1 cellular context compared by ENCODE assay signal in the genomic region with DNA sequence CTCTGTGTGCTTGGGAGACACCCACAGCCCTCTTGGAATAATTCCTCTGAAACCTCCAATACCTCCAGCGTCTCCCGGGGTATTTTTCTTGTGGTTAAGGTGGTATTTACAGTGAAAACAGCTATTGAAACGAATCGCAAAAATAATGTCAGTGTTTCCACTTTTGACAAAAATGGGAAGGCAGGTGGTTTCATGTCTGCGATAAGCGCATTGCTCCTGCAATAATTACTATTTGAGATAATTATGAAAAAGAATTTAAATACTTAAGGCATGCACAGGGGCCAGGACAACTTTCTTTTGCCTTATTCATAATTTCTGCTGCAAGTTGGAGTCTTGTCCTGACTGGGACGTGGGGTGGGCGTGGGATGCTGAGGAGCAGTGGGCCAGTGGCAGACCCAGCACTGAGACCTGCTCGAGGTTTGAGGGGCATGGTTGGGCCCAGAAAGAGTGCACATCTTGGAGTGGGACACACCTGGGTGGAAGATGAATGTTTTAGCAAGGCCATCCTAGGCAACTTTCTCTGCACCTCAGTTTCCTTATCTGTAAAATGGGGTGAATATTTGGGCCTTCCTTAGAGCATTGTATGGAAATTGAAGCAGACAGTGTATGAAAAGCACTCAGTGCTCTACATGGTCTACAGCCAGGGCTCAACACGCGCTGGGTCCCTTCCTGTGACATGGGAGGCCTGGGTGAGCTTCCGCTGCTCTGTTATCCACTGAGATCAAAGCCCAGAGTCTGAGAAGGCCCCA.
TF ChIP-seq lines count a peak whose summit lies in the region.

No MANE protein-coding gene starts in this region.

TF ChIP-seq in HepG2, 621 proteins besides CTCF, POLR2A, EP300 and RAD21 (continued from another document):
- TF ChIP-seq, protein P1, sequence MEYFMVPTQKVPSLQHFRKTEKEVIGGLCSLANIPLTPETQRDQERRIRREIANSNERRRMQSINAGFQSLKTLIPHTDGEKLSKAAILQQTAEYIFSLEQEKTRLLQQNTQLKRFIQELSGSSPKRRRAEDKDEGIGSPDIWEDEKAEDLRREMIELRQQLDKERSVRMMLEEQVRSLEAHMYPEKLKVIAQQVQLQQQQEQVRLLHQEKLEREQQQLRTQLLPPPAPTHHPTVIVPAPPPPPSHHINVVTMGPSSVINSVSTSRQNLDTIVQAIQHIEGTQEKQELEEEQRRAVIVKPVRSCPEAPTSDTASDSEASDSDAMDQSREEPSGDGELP (IDR thresholded peaks at IDR 0.05; ENCODE audit: borderline replicate concordance, low read depth), result no peak
- TF ChIP-seq HMG20B (CRISPR knock-in tag; conservative IDR thresholded peaks at IDR 0.05) (no peak), GABPA (IDR thresholded peaks at IDR 0.05; ENCODE audit: low read depth, low read length) (no peak; the same call in 1 of the 2 replicates), GABPA (CRISPR knock-in tag; IDR thresholded peaks at IDR 0.05; ENCODE audit: low read depth) (peak; percentile 19; the same call in 1 of the 2 replicates), PHF8 (CRISPR knock-in tag; IDR thresholded peaks at IDR 0.05) (no peak), NCOA5 (CRISPR knock-in tag; IDR thresholded peaks at IDR 0.05) (no peak)
